9 cellular contexts compared by ENCODE assay signal in the genomic region with DNA sequence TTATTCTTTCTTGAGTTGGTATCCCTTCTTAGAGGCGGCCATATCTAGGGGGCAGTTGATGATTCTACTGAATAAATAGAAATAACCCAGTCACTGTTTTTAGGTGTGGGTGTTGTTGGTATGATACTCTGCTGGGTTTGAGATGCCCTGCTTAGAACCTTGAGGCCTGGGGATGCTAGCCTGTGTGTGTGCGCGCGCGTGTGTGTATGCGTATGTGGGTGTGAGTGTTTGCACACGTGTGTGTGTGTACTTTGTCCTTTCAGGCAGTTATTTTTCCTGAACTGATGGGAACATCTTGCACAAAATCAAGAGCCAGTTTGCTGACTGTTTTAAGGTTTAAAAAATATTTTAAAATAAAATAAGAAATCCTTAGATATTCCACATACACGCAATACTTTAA. TPM values are rescaled to one million over a fixed set of nuclear protein-coding genes. Genes with fewer than 3 reads are reported as not detected.
"Had no signal": no experiment of that assay in that cellular context is flagged by ENCODE, and none has a peak within 500 bp of the region (broad histone marks: within the 10 kb centered on the region; RNA-seq: fewer than 3 reads in every experiment).

No MANE protein-coding gene starts in this region.

- H3K36me3 ChIP-seq: HAP-1 had no signal

- H3K4me3 ChIP-seq: GM23338, HAP-1, K562 had no signal

- H3K4me3 Mint-ChIP-seq: GM23338, HFFc6 had no signal

- H3K27ac Mint-ChIP-seq: GM23338, HFFc6 had no signal

- DNase-seq: HFFc6, IMR-90 had no signal

- ATAC-seq: GM23338, HCT116, K562 had no signal

- H3K9me3 ChIP-seq: HAP-1 had no signal

- H3K9me3 Mint-ChIP-seq: GM23338, HFFc6 had no signal

- FAIRE-seq: H1, H54, HTR-8/SVneo, K562 had no signal

RNA-seq across cellular contexts. Expression of a gene that starts 3.3 kb away (rescaled TPM):
- total RNA-seq: GM23338, H1, K562 had no signal
